Comparison of ENCODE assay signal across 8 cellular contexts in the genomic region with DNA sequence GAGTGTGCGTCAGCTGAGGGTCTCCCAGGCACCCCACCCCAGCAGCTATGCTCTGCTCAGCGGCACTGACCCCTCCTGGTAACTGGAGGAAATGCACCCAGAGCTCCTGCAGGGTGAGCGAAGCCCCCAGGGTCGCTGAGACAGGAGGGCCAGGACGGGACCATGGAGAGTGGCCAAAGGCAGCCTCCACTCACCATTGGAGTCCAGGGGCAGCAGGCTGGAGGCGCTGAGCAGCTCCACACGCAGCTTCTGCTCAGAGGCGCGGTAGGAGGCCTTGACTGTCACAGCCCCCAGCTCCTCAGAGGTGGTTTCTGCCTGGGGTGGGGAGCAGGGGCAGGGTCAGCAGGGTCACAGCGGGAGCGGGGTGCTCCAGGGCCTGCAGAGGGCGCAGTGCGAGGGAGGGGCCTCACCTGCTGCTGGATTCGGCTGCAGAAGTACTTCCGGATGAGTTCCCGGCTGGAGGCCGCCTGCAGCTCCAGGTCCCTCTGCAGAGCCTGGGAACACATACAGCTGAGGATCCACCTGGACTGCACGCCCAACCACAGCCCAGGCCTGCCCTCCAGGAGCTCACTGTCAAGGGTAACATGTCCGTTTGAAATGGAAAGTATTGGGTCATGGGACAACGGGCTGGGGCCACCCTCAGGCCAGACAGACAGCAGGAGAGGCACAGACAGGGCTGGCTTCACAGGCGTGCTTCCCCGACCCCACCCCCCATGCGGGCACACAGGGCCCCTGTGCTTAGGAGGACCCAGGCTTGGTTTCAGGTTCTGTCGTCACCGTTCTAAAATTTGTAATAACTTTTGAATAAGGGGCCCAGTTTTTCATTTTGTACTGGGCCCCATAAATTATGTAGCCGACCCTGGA. TPM values are rescaled to one million over a fixed set of nuclear protein-coding genes. Genes with fewer than 3 reads are reported as not detected.
A peak's percentile ranks its signal among the peaks of the same experiment; 100 is the strongest.
DNase-seq lines count a peak whose midpoint lies in the region; ATAC-seq and TF ChIP-seq lines count a peak whose summit lies in the region.

No MANE protein-coding gene starts in this region.

- peaks cover 62% of the 10 kb centered on the region for H3K36me3 Mint-ChIP-seq in Calu3 (ENCODE audit: insufficient read depth, unreplicated experiment)
- H3K36me3 Mint-ChIP-seq in naive thymus-derived CD8-positive, alpha-beta T cell = peaks cover 0 to 47% (median 2%) of the 10 kb centered on the region in 3 donors

- DNase-seq in Calu3 = no peak
- peak; percentile 25 for DNase-seq in NCI-H69 (lab: John Stamatoyannopoulos, UW)
- DNase-seq in brain microvascular endothelial cell = no peak
- DNase-seq in naive thymus-derived CD8-positive, alpha-beta T cell = peak in 6 of 10 donors; percentile 22 to 71 (median 34)
- DNase-seq in effector CD4-positive, alpha-beta T cell = no peak
- no peak for DNase-seq in NK-92 treated with Interleukin-12 subunit alpha and Interleukin-12 subunit beta, amount 100 ng/mL, for 24 hours (lab: John Stamatoyannopoulos, UW)

- intact Hi-C loops in Calu3 (cut with micrococcal nuclease; ENCODE audit: unreplicated experiment) = no loop called here

- no peak overlapping the region for H3K27ac ChIP-seq in brain microvascular endothelial cell

- H3K4me1 Mint-ChIP-seq in Calu3 (ENCODE audit: low read depth, unreplicated experiment) = no peaks in the 10 kb centered on the region
- H3K4me1 Mint-ChIP-seq in naive thymus-derived CD8-positive, alpha-beta T cell = peaks cover 14 to 53% (median 46%) of the 10 kb centered on the region in 4 donors

- no TSS peak for BruUV-seq in Calu3 (replicated peaks; lab: Mats Ljungman, UMichigan)

- CTCF ChIA-PET in Calu3 (lab: Charles Lee) = interaction anchor here (0.8 to 1.0 kb wide), 3 partner anchors 15 to 47 kb away, joined by 3 read pairs; no protein-coding TSS in a partner anchor

- POLR2A ChIA-PET in naive thymus-derived CD8-positive, alpha-beta T cell (lab: Charles Lee) = interaction anchor here (0.6 to 8.3 kb wide), 10 partner anchors 8 to 77 kb away, joined by 3 to 74 read pairs (median 6); a partner anchor contains a TSS

- H3K36me3 ChIP-seq in brain microvascular endothelial cell (replicated peaks) = no peaks in the 10 kb centered on the region

- H3K27me3 ChIP-seq in brain microvascular endothelial cell (replicated peaks) = no peaks in the 10 kb centered on the region

- no peak overlapping the region for H3K4me3 ChIP-seq in brain microvascular endothelial cell (ENCODE audit: low read depth, low read length)

- H3K27me3 Mint-ChIP-seq in Calu3 (ENCODE audit: unreplicated experiment) = no peaks in the 10 kb centered on the region
- no peaks in the 10 kb centered on the region for H3K27me3 Mint-ChIP-seq in naive thymus-derived CD8-positive, alpha-beta T cell

- TF ChIP-seq CTCF in Calu3 (IDR thresholded peaks at IDR 0.05; ENCODE audit: unreplicated experiment) (peak; percentile 65), brain microvascular endothelial cell (IDR thresholded peaks at IDR 0.05; ENCODE audit: low read depth, low read length, missing control alignments) (peak; percentile 74)

- in situ Hi-C loops in brain microvascular endothelial cell (cut with HindIII; ENCODE audit: low pct_ligation_motif_present, low sequenced_read_pairs) = no loop called here

- no peak overlapping the region for H3K27ac Mint-ChIP-seq in Calu3 (ENCODE audit: unreplicated experiment)
- H3K27ac Mint-ChIP-seq in naive thymus-derived CD8-positive, alpha-beta T cell = peak overlapping the region in 9 of 10 donors; percentile 9 to 78 (median 57)

- no peak overlapping the region for H3K4me3 Mint-ChIP-seq in Calu3 (ENCODE audit: low read depth, unreplicated experiment)
- H3K4me3 Mint-ChIP-seq in naive thymus-derived CD8-positive, alpha-beta T cell = peak overlapping the region in 1 of 10 donors; percentile 54

- no peaks in the 10 kb centered on the region for H3K9me3 Mint-ChIP-seq in Calu3 (ENCODE audit: low read depth, unreplicated experiment)
- H3K9me3 Mint-ChIP-seq in naive thymus-derived CD8-positive, alpha-beta T cell = no peaks in the 10 kb centered on the region

- ATAC-seq in naive thymus-derived CD8-positive, alpha-beta T cell = no peak
- no peak for ATAC-seq in GM18502 (IDR thresholded peaks at IDR 0.05; ENCODE audit: poor library complexity, unreplicated experiment)
- ATAC-seq in GM21423 (IDR thresholded peaks at IDR 0.05; ENCODE audit: unreplicated experiment) = no peak

RNA-seq across cellular contexts. Expression of a gene that starts 13.8 kb away (rescaled TPM):
- 103 and 104 TPM in 2 replicates for total RNA-seq in Calu3 (2022)
- total RNA-seq in naive thymus-derived CD8-positive, alpha-beta T cell = 100 to 1,000 TPM; 147 to 153 TPM
- polyA plus RNA-seq in naive thymus-derived CD8-positive, alpha-beta T cell = 10 to 100 TPM; 50.3 to 78.0 (median 54.0) TPM

RNA-seq across cellular contexts. Expression of a gene that starts 24.7 kb away (rescaled TPM):
- 126 and 133 TPM in 2 replicates for total RNA-seq in Calu3 (2022)
- 100 to 1,000 TPM; 152 to 156 TPM for total RNA-seq in naive thymus-derived CD8-positive, alpha-beta T cell
- 10 to 100 TPM; 58.1 to 95.1 (median 70.6) TPM for polyA plus RNA-seq in naive thymus-derived CD8-positive, alpha-beta T cell

RNA-seq across cellular contexts. Expression of a gene that starts 45.8 kb away (rescaled TPM):
- total RNA-seq in Calu3 (2022) = 26.0 and 29.7 TPM in 2 replicates
- 10 to 100 TPM; 55.6 to 57.7 TPM for total RNA-seq in naive thymus-derived CD8-positive, alpha-beta T cell
- polyA plus RNA-seq in naive thymus-derived CD8-positive, alpha-beta T cell = 10 to 100 TPM; 24.4 to 26.9 (median 26.2) TPM

RNA-seq across cellular contexts. Expression of a gene that starts 48.0 kb away (rescaled TPM):
- 51.2 and 54.1 TPM in 2 replicates for total RNA-seq in Calu3 (2022)
- total RNA-seq in naive thymus-derived CD8-positive, alpha-beta T cell = 1 to 10 TPM; 9.7 to 9.9 TPM
- 1 to 10 TPM; 1.9 to 8.5 (median 4.2) TPM for polyA plus RNA-seq in naive thymus-derived CD8-positive, alpha-beta T cell

Comparison
In these comparisons a context has a peak if more than half of its experiments do, and no peak if none do; other contexts are left out.
1. DNase-seq: peak in NCI-H69 (single experiment) and naive thymus-derived CD8-positive, alpha-beta T cell (6 of 10); none in Calu3 (single experiment), brain microvascular endothelial cell (single experiment), effector CD4-positive, alpha-beta T cell (single experiment) and NK-92 treated with Interleukin-12 subunit alpha and Interleukin-12 subunit beta, amount 100 ng/mL, for 24 hours (single experiment).